ENCODE assay signal across 1 cellular context in the genomic region with DNA sequence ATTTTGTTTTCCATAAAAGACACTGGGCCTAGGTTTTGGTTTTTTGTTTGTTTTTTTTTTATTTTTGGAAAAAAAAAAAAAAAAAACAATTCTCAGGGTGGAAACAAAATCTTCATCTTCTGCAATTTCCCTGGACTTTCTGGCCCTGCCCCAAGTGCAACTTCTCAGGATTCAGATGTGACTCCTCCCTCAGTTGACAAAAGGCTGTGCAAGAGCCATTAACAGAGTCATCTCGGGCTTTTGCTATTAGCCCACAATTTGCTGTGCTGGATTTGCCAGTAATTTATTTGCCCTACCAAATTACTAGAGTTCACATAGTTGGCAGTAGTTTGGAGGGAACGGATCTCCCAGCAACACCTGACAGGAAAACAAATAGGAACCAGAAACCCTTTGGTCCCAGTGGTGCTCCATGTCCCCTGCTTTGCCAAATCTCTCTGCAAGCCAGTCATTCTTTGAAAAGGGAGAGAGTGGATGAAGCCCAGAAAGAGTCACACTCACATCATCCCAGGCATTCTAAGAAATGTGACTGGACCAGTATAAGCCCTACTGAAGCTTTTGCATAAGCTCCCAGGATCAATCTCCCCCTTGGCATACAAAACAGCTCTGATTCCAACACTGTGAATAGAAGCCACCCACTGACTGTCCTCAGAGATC.
TF ChIP-seq lines count a peak whose summit lies in the region.

No MANE protein-coding gene starts in this region.

TF ChIP-seq in HepG2, 621 proteins besides CTCF, POLR2A, EP300 and RAD21 (continued from another document):
- TF ChIP-seq, protein P1, sequence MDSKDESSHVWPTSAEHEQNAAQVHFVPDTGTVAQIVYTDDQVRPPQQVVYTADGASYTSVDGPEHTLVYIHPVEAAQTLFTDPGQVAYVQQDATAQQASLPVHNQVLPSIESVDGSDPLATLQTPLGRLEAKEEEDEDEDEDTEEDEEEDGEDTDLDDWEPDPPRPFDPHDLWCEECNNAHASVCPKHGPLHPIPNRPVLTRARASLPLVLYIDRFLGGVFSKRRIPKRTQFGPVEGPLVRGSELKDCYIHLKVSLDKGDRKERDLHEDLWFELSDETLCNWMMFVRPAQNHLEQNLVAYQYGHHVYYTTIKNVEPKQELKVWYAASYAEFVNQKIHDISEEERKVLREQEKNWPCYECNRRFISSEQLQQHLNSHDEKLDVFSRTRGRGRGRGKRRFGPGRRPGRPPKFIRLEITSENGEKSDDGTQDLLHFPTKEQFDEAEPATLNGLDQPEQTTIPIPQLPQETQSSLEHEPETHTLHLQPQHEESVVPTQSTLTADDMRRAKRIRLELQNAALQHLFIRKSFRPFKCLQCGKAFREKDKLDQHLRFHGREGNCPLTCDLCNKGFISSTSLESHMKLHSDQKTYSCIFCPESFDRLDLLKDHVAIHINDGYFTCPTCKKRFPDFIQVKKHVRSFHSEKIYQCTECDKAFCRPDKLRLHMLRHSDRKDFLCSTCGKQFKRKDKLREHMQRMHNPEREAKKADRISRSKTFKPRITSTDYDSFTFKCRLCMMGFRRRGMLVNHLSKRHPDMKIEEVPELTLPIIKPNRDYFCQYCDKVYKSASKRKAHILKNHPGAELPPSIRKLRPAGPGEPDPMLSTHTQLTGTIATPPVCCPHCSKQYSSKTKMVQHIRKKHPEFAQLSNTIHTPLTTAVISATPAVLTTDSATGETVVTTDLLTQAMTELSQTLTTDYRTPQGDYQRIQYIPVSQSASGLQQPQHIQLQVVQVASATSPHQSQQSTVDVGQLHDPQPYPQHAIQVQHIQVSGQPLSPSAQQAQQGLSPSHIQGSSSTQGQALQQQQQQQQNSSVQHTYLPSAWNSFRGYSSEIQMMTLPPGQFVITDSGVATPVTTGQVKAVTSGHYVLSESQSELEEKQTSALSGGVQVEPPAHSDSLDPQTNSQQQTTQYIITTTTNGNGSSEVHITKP (CRISPR knock-in tag; IDR thresholded peaks at IDR 0.05; ENCODE audit: low read depth), result no peak
- TF ChIP-seq RBM22 (optimal IDR thresholded peaks at IDR 0.05; ENCODE audit: low read length), result no peak
- TF ChIP-seq NR2F2 (IDR thresholded peaks at IDR 0.05; ENCODE audit: borderline replicate concordance, low read depth), result no peak
- no peak for TF ChIP-seq ZNF326 (CRISPR knock-in tag; IDR thresholded peaks at IDR 0.05; ENCODE audit: borderline replicate concordance)
- no peak for TF ChIP-seq MXI1 (IDR thresholded peaks at IDR 0.05; ENCODE audit: borderline replicate concordance, low read depth, low read length)
- TF ChIP-seq ZSCAN31 (CRISPR knock-in tag; IDR thresholded peaks at IDR 0.05; ENCODE audit: low read depth), result no peak
- TF ChIP-seq ZNF274 (CRISPR knock-in tag; IDR thresholded peaks at IDR 0.05), result no peak
- TF ChIP-seq ZNF256 (CRISPR knock-in tag; conservative IDR thresholded peaks at IDR 0.05), result no peak
- no peak for TF ChIP-seq NPAS2 (CRISPR knock-in tag; IDR thresholded peaks at IDR 0.05; ENCODE audit: borderline replicate concordance)
- TF ChIP-seq ZNF260 (CRISPR knock-in tag; IDR thresholded peaks at IDR 0.05; ENCODE audit: borderline replicate concordance, low read depth), result no peak
- TF ChIP-seq TGIF2 (CRISPR knock-in tag; IDR thresholded peaks at IDR 0.05), result no peak
- TF ChIP-seq ZNF674 (CRISPR knock-in tag; IDR thresholded peaks at IDR 0.05; ENCODE audit: low read depth), result no peak
- TF ChIP-seq, protein P2, sequence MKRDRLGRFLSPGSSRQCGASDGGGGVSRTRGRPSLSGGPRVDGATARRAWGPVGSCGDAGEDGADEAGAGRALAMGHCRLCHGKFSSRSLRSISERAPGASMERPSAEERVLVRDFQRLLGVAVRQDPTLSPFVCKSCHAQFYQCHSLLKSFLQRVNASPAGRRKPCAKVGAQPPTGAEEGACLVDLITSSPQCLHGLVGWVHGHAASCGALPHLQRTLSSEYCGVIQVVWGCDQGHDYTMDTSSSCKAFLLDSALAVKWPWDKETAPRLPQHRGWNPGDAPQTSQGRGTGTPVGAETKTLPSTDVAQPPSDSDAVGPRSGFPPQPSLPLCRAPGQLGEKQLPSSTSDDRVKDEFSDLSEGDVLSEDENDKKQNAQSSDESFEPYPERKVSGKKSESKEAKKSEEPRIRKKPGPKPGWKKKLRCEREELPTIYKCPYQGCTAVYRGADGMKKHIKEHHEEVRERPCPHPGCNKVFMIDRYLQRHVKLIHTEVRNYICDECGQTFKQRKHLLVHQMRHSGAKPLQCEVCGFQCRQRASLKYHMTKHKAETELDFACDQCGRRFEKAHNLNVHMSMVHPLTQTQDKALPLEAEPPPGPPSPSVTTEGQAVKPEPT (CRISPR knock-in tag; IDR thresholded peaks at IDR 0.05; ENCODE audit: low read depth), result no peak
- TF ChIP-seq SP4 (CRISPR knock-in tag; IDR thresholded peaks at IDR 0.05), result no peak
